In the genomic region with DNA sequence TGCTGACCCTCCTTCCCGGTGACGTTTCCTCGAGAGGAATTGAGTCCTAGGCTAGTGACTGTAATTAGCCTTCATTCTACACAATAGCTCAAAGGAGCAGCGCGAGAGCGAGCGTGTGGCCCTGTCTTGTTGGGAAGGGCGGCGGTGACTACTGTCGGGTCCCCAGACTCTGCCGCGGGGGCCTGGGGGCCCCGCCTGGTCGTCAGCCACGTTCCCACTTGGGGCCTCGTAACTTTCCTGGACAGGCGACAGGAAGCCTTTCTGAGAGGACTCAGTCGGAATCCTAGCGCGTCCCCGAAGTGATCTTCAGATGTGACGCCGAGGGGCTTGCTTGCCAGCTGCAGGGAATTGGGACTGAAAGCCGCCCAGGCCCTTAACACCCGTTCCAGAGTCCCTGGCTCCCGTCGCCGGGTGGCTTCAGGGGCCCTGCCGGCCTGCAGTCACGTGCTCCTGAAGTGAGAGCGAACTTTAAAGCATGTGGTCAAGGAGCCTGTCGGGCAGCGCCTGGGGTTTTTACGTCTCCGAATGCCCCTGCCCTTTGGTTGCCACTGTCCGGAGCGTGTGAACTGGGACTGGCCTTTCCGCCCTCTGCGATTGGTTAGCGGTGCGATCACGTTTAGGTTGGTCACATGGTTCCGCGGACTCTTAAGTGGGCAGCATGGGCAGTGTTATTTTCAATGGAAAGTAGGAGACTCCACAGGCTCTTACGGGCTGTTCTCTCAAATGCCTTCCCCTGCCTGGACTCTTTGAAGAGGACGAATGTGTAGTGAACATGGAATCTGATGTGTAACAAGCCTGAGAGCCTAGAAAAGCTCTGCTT, we compare ENCODE assay signal across 8 cellular contexts. TPM values are rescaled to one million over a fixed set of nuclear protein-coding genes. Genes with fewer than 3 reads are reported as not detected.
DNase-seq lines count a peak whose midpoint lies in the region; ATAC-seq, FAIRE-seq and TF ChIP-seq lines count a peak whose summit lies in the region.

No MANE protein-coding gene starts in this region.

- peak overlapping the region; percentile 15; the same call in 1 of the 2 replicates for H3K9ac ChIP-seq in GM12878 (ENCODE audit: control insufficient read depth, insufficient read depth, low read length)

- H4K20me1 ChIP-seq in GM12878 (ENCODE audit: control insufficient read depth, insufficient read depth), result no peaks in the 10 kb centered on the region; the same call in 1 of the 2 replicates

- DNase-seq in AG20443 (ENCODE audit: low spot score) (peak; percentile 51), NCI-H2196 treated with DMSO at 0.1 percent for 48 hours (lab: John Stamatoyannopoulos, UW; ENCODE audit: unreplicated experiment) (peak; percentile 70), GM12878 (ENCODE audit: low read depth, low spot score) (no peak), iPS DF 6.9 (ENCODE audit: low read depth, low spot score) (no peak), posterior vena cava (ENCODE audit: low spot score) (peak; percentile 86), NAMALWA (ENCODE audit: low spot score) (no peak), RKO (ENCODE audit: low spot score) (no peak)

- H3K79me2 ChIP-seq in GM12878 (ENCODE audit: control insufficient read depth, insufficient read depth, low read length), result no peaks in the 10 kb centered on the region; the same call in 1 of the 2 replicates

- no peaks in the 10 kb centered on the region; the same call in 2 of the 3 replicates for H3K9me3 ChIP-seq in GM12878 (replicated peaks; ENCODE audit: control insufficient read depth, insufficient read depth, low read length)
- no peaks in the 10 kb centered on the region for H3K9me3 ChIP-seq in iPS DF 6.9 (ENCODE audit: control insufficient read depth, insufficient read depth, low read length)

- peak overlapping the region; percentile 87 for H3K4me2 ChIP-seq in GM12878 (ENCODE audit: control insufficient read depth, insufficient read depth)

- H3K36me3 ChIP-seq in GM12878 (ENCODE audit: control insufficient read depth in 2 of 2, insufficient read depth in 2 of 2, low read length in 1 of 2) (no peaks in the 10 kb centered on the region), iPS DF 6.9 (ENCODE audit: control insufficient read depth, insufficient read depth, low read length) (no peaks in the 10 kb centered on the region)

- CTCF ChIA-PET in GM12878 (lab: Yijun Ruan, JAX), result interaction anchor here (1.1 kb wide), 1 partner anchor 105 kb away, joined by 6 read pairs; no protein-coding TSS in a partner anchor

- peak; percentile 8 for ATAC-seq in GM19395 (IDR thresholded peaks at IDR 0.05; ENCODE audit: unreplicated experiment)
- ATAC-seq in GM12878, result peak; percentile 38

- TF ChIP-seq CTCF in GM12878 (IDR thresholded peaks at IDR 0.05 in 2 of 3, conservative IDR thresholded peaks at IDR 0.05 in 1 of 3; ENCODE audit: control insufficient read depth in 2 of 3, extremely low read depth in 1 of 3, insufficient read depth in 1 of 3, low read depth in 3 of 3, low read length in 3 of 3), result no peak

- POLR2A ChIA-PET in GM12878 (lab: Charles Lee), result no interaction called here

- in situ Hi-C loops in GM12878 (cut with MboI), result no loop called here

- H3K27ac ChIP-seq in GM12878 (ENCODE audit: control insufficient read depth, insufficient read depth) (no peak overlapping the region), iPS DF 6.9 (ENCODE audit: low read length) (no peak overlapping the region)

- peak overlapping the region; percentile 65; the same call in 1 of the 2 replicates for H3K4me3 ChIP-seq in GM12878
- peak overlapping the region; percentile 80; the same call in 1 of the 2 replicates for H3K4me3 ChIP-seq in iPS DF 6.9 (ENCODE audit: low read length)

- no peak for FAIRE-seq in GM12878 (lab: Jason Lieb, UNC)

- WGBS in GM12878 (ENCODE audit: insufficient coverage, insufficient replicate concordance, low lambda C conversion rate, missing lambda C conversion rate), result 45% methylated on average over 44 of the region's 46 CpGs
- no CpG with 5 or more reads among the region's 46 CpGs for WGBS in iPS DF 6.9 (ENCODE audit: insufficient coverage, insufficient read length)

- H3K27me3 ChIP-seq in GM12878 (replicated peaks in 1 of 2; ENCODE audit: control insufficient read depth in 2 of 2, insufficient read depth in 2 of 2, low read length in 1 of 2) (peaks cover 0 to 16% of the 10 kb centered on the region in 2 experiments; a peak in 3 of 4 replicates), iPS DF 6.9 (ENCODE audit: control insufficient read depth, insufficient read depth, low read length) (no peaks in the 10 kb centered on the region)

- BruUV-seq in GM12878 (replicated peaks; lab: Mats Ljungman, UMichigan), result no TSS peak

- H2AFZ ChIP-seq in GM12878 (ENCODE audit: control insufficient read depth, low read depth, low read length), result peak overlapping the region; percentile 24; the same call in 1 of the 2 replicates

- RAD21 ChIA-PET in GM12878 (lab: Charles Lee; ENCODE audit: unreplicated experiment), result interaction anchor here (1.0 to 1.6 kb wide), 2 partner anchors 15 to 105 kb away, joined by 4 to 7 read pairs; no protein-coding TSS in a partner anchor

- intact Hi-C loops in GM12878 (cut with micrococcal nuclease; ENCODE audit: unreplicated experiment) (loop anchor here (5.0 to 10.0 kb wide), 3 partner anchors 104 to 368 kb away; no protein-coding TSS in a partner anchor), posterior vena cava (cut with DNase I) (loop anchor here (10.0 kb wide), 4 partner anchors 102 to 608 kb away; partner anchors contain the start of gene SMARCA2 (in 1 of the 2))

- H3K4me1 ChIP-seq in GM12878 (ENCODE audit: control insufficient read depth, insufficient read depth, low read length) (no peaks in the 10 kb centered on the region), iPS DF 6.9 (ENCODE audit: control insufficient read depth, insufficient read depth, low read length) (peaks cover 5% of the 10 kb centered on the region; the same call in 1 of the 2 replicates)

- TF ChIP-seq POLR2A in GM12878 (IDR thresholded peaks at IDR 0.05; ENCODE audit: low read depth, low read length), result no peak

- no peak for TF ChIP-seq EP300 in GM12878 (IDR thresholded peaks at IDR 0.05; ENCODE audit: borderline replicate concordance in 1 of 2, control insufficient read depth in 1 of 2, low read depth in 2 of 2, low read length in 2 of 2)

- SMC1A ChIA-PET in GM12878 (lab: Charles Lee; ENCODE audit: uncharacterized antibody, unreplicated experiment), result interaction anchor here (1.0 kb wide), 2 partner anchors 157 to 216 kb away, joined by 3 to 4 read pairs; no protein-coding TSS in a partner anchor

- TF ChIP-seq RAD21 in GM12878 (IDR thresholded peaks at IDR 0.05; ENCODE audit: insufficient read depth, low read depth, low read length), result no peak

TF ChIP-seq in GM12878, 131 proteins besides CTCF, POLR2A, EP300 and RAD21 (continues in another document):
- peak; percentile 49; the same call in 1 of the 2 replicates for TF ChIP-seq MAX (IDR thresholded peaks at IDR 0.05; ENCODE audit: low read depth, low read length)
- TF ChIP-seq REST (IDR thresholded peaks at IDR 0.05; ENCODE audit: low read depth, low read length), result no peak

RNA-seq across cellular contexts. Expression of gene VLDLR, which starts 1.7 kb away (rescaled TPM):
- total RNA-seq in GM12878 (2013; cell fraction: nucleolus; rRNA removed), result 37.0 and 43.4 TPM in 2 replicates
- total RNA-seq in GM12878 (2014; rRNA removed) (0.17 and 0.38 TPM in 2 replicates), GM12878 (2014; rRNA removed; fragmentation: Illumina TruSeq; extraction: Trizol) (0.28 and 0.54 TPM in 2 replicates), GM12878 (2021) (0.92 and 1.5 TPM in 2 replicates), posterior vena cava (10 to 100 TPM; 39.5 to 44.4 TPM)
- 2.9 TPM for polyA plus RNA-seq in GM12878 (2011; ENCODE audit: low read depth)
- polyA plus RNA-seq in GM12878 (2011; rRNA removed) (5.8 and 5.9 TPM in 2 replicates), GM12878 (2014; fragmentation: Illumina TruSeq; extraction: Trizol) (0.44 and 0.60 TPM in 2 replicates), GM12878 (2014; fragmentation: Nextera tagmentation; extraction: Ambion mirVana) (under 1 TPM; 0.14 to 0.29 TPM), GM12878 (2014; rRNA removed) (0.23 and 1.3 TPM in 2 replicates), GM12878 (2016; fragmentation: Nextera tagmentation; extraction: Ambion mirVana) (under 1 TPM; 0.37 to 0.72 TPM)
- polyA plus RNA-seq in GM12878 (2011; cell fraction: cytosol; rRNA removed), result 2.2 and 4.1 TPM in 2 replicates
- 7.7 and 12.0 TPM in 2 replicates for polyA plus RNA-seq in GM12878 (2011; cell fraction: nucleus; rRNA removed)
- 2.2 and 5.9 TPM in 2 replicates for polyA plus RNA-seq in GM12878 (2012)
- 7.2 and 10.0 TPM in 2 replicates for polyA minus RNA-seq in GM12878 (2011; rRNA and poly(A)+ RNA removed)
- polyA minus RNA-seq in GM12878 (2011; cell fraction: cytosol; rRNA and poly(A)+ RNA removed), result 1.9 and 2.5 TPM in 2 replicates
- 3.8 and 6.0 TPM in 2 replicates for polyA minus RNA-seq in GM12878 (2011; cell fraction: nucleus; rRNA and poly(A)+ RNA removed)

Comparison
In these comparisons a context has a peak if more than half of its experiments do, and no peak if none do; other contexts are left out.
1. DNase-seq: peak in AG20443 (single experiment), NCI-H2196 treated with DMSO at 0.1 percent for 48 hours (single experiment) and posterior vena cava (single experiment); none in GM12878 (single experiment), iPS DF 6.9 (single experiment), NAMALWA (single experiment) and RKO (single experiment).